8 cellular contexts compared by ENCODE assay signal in genomic region chr7:134986363-134987231, GRCh38. TPM values are rescaled to one million over a fixed set of nuclear protein-coding genes. Genes with fewer than 3 reads are reported as not detected.
DNase-seq lines count a peak whose midpoint lies in the region; ATAC-seq, FAIRE-seq and TF ChIP-seq lines count a peak whose summit lies in the region.

Gene AGBL3, plus strand, starts transcription at chr7:134986508. Its CDS starts 1,426 bp downstream, at chr7:134987934.

- POLR2A ChIA-PET in endothelial cell of umbilical vein (lab: Charles Lee): interaction anchor here (0.6 kb wide), 1 partner anchor 39 kb away, joined by 6 read pairs; no protein-coding TSS in a partner anchor

- DNase-seq in Calu3: peak; percentile 95
- peak; percentile 27 to 92 (median 83) for DNase-seq in HUDEP-2 (lab: John Stamatoyannopoulos, UW; ENCODE audit: unreplicated experiment in 76 of 76)
- DNase-seq in NOMO-1 treated with dmso at 0.1 percent for 144 hours (lab: John Stamatoyannopoulos, UW; ENCODE audit: unreplicated experiment): peak; percentile 54
- DNase-seq in activated CD8-positive, alpha-beta memory T cell treated with anti-CD3 and anti-CD28 coated beads, Interleukin-2, amount 50 U/mL, for 4 hours: peak; percentile 91
- DNase-seq in endothelial cell of umbilical vein (ENCODE audit: low read depth, low spot score): peak; percentile 95
- DNase-seq in midbrain (lab: John Stamatoyannopoulos, UW): peak; percentile 91
- peak; percentile 75 to 77 for DNase-seq in stimulated activated CD8-positive, alpha-beta memory T cell treated with anti-CD3 and anti-CD28 coated beads, Interleukin-2, amount 100 ng/mL, for 1 hour (ENCODE audit: low read depth in 2 of 2)

- peak within 1 kb of the TSS; percentile 86 for H3K9ac ChIP-seq in endothelial cell of umbilical vein (replicated peaks; ENCODE audit: extremely low read depth, insufficient read depth, low read length)

- peaks cover 21% of the 10 kb centered on the region for H3K36me3 Mint-ChIP-seq in Calu3 (ENCODE audit: insufficient read depth, unreplicated experiment)

- no peaks in the 10 kb centered on the region for H3K9me1 ChIP-seq in endothelial cell of umbilical vein (replicated peaks; ENCODE audit: control insufficient read depth, extremely low read depth, insufficient read depth, low read length)

- no peaks in the 10 kb centered on the region for H3K9me3 ChIP-seq in endothelial cell of umbilical vein (replicated peaks; ENCODE audit: control insufficient read depth, insufficient read depth, low read length)

- H3K4me3 ChIP-seq in endothelial cell of umbilical vein (replicated peaks in 1 of 3; ENCODE audit: insufficient read depth in 1 of 3, low read depth in 1 of 3, low read length in 3 of 3): peak within 1 kb of the TSS; percentile 73 to 99 (median 78)

- peak within 1 kb of the TSS; percentile 81 for H3K27ac ChIP-seq in endothelial cell of umbilical vein (ENCODE audit: insufficient read depth, low read depth, low read length)

- dilution Hi-C loops in endothelial cell of umbilical vein (cut with MboI; ENCODE audit: extremely low pct_ligation_motif_present, low sequenced_read_pairs): no loop called here

- peaks cover 24% of the 10 kb centered on the region for H3K4me1 ChIP-seq in endothelial cell of umbilical vein (ENCODE audit: control insufficient read depth, extremely low read depth, insufficient read depth, low read length)

- no peaks in the 10 kb centered on the region for H3K27me3 Mint-ChIP-seq in Calu3 (ENCODE audit: unreplicated experiment)

- H3K4me3 Mint-ChIP-seq in Calu3 (ENCODE audit: low read depth, unreplicated experiment): peak within 1 kb of the TSS; percentile 100

- ATAC-seq in GM21381 (IDR thresholded peaks at IDR 0.05; ENCODE audit: unreplicated experiment): peak; percentile 89

- peak; percentile 96 for FAIRE-seq in endothelial cell of umbilical vein (lab: Jason Lieb, UNC)

- peaks cover 15% of the 10 kb centered on the region for H3K79me2 ChIP-seq in endothelial cell of umbilical vein (ENCODE audit: control insufficient read depth, insufficient read depth, low read length)

- H3K4me2 ChIP-seq in endothelial cell of umbilical vein (ENCODE audit: insufficient read depth, low read length): peak within 1 kb of the TSS; percentile 99

- H3K36me3 ChIP-seq in endothelial cell of umbilical vein (ENCODE audit: control insufficient read depth in 2 of 2, extremely low read depth in 1 of 2, insufficient read depth in 2 of 2, low read length in 2 of 2): peaks cover 0 to 4% of the 10 kb centered on the region in 2 experiments

- H3K9me3 Mint-ChIP-seq in Calu3 (ENCODE audit: low read depth, unreplicated experiment): no peaks in the 10 kb centered on the region

- H3K27ac Mint-ChIP-seq in Calu3 (ENCODE audit: unreplicated experiment): peak within 1 kb of the TSS; percentile 99

- H3K27me3 ChIP-seq in endothelial cell of umbilical vein (ENCODE audit: control insufficient read depth in 2 of 2, insufficient read depth in 2 of 2, low read length in 2 of 2): no peaks in the 10 kb centered on the region

- peaks cover 38% of the 10 kb centered on the region for H3K4me1 Mint-ChIP-seq in Calu3 (ENCODE audit: low read depth, unreplicated experiment)

- TSS peak; percentile 59 for BruUV-seq in Calu3 (replicated peaks; lab: Mats Ljungman, UMichigan)
- BruUV-seq in endothelial cell of umbilical vein (replicated peaks; lab: Mats Ljungman, UMichigan): TSS peak; percentile 57

- CTCF ChIA-PET in Calu3 (lab: Charles Lee) (interaction anchor here (0.7 to 1.9 kb wide), 7 partner anchors 10 to 184 kb away, joined by 3 to 7 read pairs (median 3); partner anchors contain the start of genes CYREN and TMEM140), endothelial cell of umbilical vein (lab: Charles Lee) (interaction anchor here (0.6 to 3.1 kb wide), 14 partner anchors 10 to 381 kb away, joined by 3 to 45 read pairs (median 4); partner anchors contain the start of genes CYREN and TMEM140)

- intact Hi-C loops in Calu3 (cut with micrococcal nuclease; ENCODE audit: unreplicated experiment): loop anchor here (2.0 kb wide), 1 partner anchor 184 kb away; the partner anchor contains the start of gene CYREN
- intact Hi-C loops in endothelial cell of umbilical vein (cut with micrococcal nuclease): loop anchor here (1.0 to 5.0 kb wide), 5 partner anchors 111 to 224 kb away; partner anchors contain the start of genes CYREN and WDR91

- peak; percentile 74 for TF ChIP-seq POLR2A in endothelial cell of umbilical vein (IDR thresholded peaks at IDR 0.05; ENCODE audit: low read depth, low read length)

- H2AFZ ChIP-seq in endothelial cell of umbilical vein (ENCODE audit: low read depth, low read length): peak within 1 kb of the TSS; percentile 92

- TF ChIP-seq CTCF in Calu3 (IDR thresholded peaks at IDR 0.05; ENCODE audit: unreplicated experiment): peak; percentile 80
- peak; percentile 49 to 67 for TF ChIP-seq CTCF in endothelial cell of umbilical vein (IDR thresholded peaks at IDR 0.05; ENCODE audit: extremely low read depth in 1 of 2, insufficient read depth in 1 of 2, low read depth in 1 of 2, low read length in 2 of 2)

- no peaks in the 10 kb centered on the region for H4K20me1 ChIP-seq in endothelial cell of umbilical vein (replicated peaks; ENCODE audit: control insufficient read depth, extremely low read depth, insufficient read depth, low read length)

TF ChIP-seq in endothelial cell of umbilical vein, 7 proteins besides CTCF, POLR2A, EP300 and RAD21:
- no peak for TF ChIP-seq GATA2 (IDR thresholded peaks at IDR 0.05; ENCODE audit: insufficient read depth, insufficient read length, low read depth, low read length)
- peak; percentile 46 for TF ChIP-seq POLR2AphosphoS5 (IDR thresholded peaks at IDR 0.05; ENCODE audit: insufficient read depth, low read depth, low read length)
- TF ChIP-seq MAX (IDR thresholded peaks at IDR 0.05; ENCODE audit: insufficient read depth, insufficient read length): peak; percentile 25

RNA-seq across cellular contexts. Expression of gene AGBL3, which starts in this region (rescaled TPM):
- total RNA-seq in Calu3 (2022): 5.4 and 6.3 TPM in 2 replicates
- total RNA-seq in endothelial cell of umbilical vein: 3.2 and 3.4 TPM in 2 replicates
- polyA plus RNA-seq in endothelial cell of umbilical vein: 0.80 and 0.97 TPM in 2 replicates
- 0.81 and 1.2 TPM in 2 replicates for polyA plus RNA-seq in endothelial cell of umbilical vein (2011; cell fraction: cytosol; rRNA removed)
- 1.3 and 3.6 TPM in 2 replicates for polyA plus RNA-seq in endothelial cell of umbilical vein (2011; cell fraction: nucleus; rRNA removed)
- 0.74 and 0.76 TPM in 2 replicates for polyA plus RNA-seq in endothelial cell of umbilical vein (2012)
- 2.2 and 2.5 TPM in 2 replicates for polyA minus RNA-seq in endothelial cell of umbilical vein
- not detected for polyA minus RNA-seq in endothelial cell of umbilical vein (2011; cell fraction: cytosol; rRNA and poly(A)+ RNA removed)
- polyA minus RNA-seq in endothelial cell of umbilical vein (2011; cell fraction: nucleus; rRNA and poly(A)+ RNA removed): 6.0 and 6.3 TPM in 2 replicates

Comparison
In these comparisons a context has a peak if more than half of its experiments do, and no peak if none do; other contexts are left out.
1. Peak in every context shown above with its lines: DNase-seq, ATAC-seq, H3K4me3 ChIP-seq and H3K27ac ChIP-seq.